1 cellular context compared by ENCODE assay signal in genomic region chr18:3447895-3448844, GRCh38.
A peak's percentile ranks its signal among the peaks of the same experiment; 100 is the strongest.
TF ChIP-seq lines count a peak whose summit lies in the region.

No MANE protein-coding gene starts in this region.

TF ChIP-seq in HepG2, 621 proteins besides CTCF, POLR2A, EP300 and RAD21 (continued from another document and continues in another):
- TF ChIP-seq, protein P1, sequence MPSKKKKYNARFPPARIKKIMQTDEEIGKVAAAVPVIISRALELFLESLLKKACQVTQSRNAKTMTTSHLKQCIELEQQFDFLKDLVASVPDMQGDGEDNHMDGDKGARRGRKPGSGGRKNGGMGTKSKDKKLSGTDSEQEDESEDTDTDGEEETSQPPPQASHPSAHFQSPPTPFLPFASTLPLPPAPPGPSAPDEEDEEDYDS (CRISPR knock-in tag; IDR thresholded peaks at IDR 0.05) = peak; percentile 85
- TF ChIP-seq, protein P2, sequence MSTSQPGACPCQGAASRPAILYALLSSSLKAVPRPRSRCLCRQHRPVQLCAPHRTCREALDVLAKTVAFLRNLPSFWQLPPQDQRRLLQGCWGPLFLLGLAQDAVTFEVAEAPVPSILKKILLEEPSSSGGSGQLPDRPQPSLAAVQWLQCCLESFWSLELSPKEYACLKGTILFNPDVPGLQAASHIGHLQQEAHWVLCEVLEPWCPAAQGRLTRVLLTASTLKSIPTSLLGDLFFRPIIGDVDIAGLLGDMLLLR (CRISPR knock-in tag; IDR thresholded peaks at IDR 0.05) = peak; percentile 49; the same call in 1 of the 2 replicates
- TF ChIP-seq KAT7 (CRISPR knock-in tag; IDR thresholded peaks at IDR 0.05; ENCODE audit: borderline replicate concordance) = no peak; the same call in 1 of the 2 replicates
- TF ChIP-seq ZNF337 (CRISPR knock-in tag; IDR thresholded peaks at IDR 0.05; ENCODE audit: borderline replicate concordance, low read depth) = 0 out of 2 replicates have a peak, but pooled peaks have one; percentile 40
- TF ChIP-seq MXD4 (CRISPR knock-in tag; IDR thresholded peaks at IDR 0.05) = peak; percentile 87
- TF ChIP-seq STAG1 (CRISPR knock-in tag; IDR thresholded peaks at IDR 0.05) = peak; percentile 12; the same call in 1 of the 2 replicates
- TF ChIP-seq ZNF557 (CRISPR knock-in tag; IDR thresholded peaks at IDR 0.05) = 0 out of 2 replicates have a peak, but pooled peaks have one; percentile 66
- TF ChIP-seq HMGXB4 (CRISPR knock-in tag; IDR thresholded peaks at IDR 0.05; ENCODE audit: borderline replicate concordance in 1 of 2, low read depth in 1 of 2) = peak; percentile 57 to 70; a peak in 3 of 4 replicates
- TF ChIP-seq MYPOP (CRISPR knock-in tag; IDR thresholded peaks at IDR 0.05) = peak; percentile 79; the same call in 1 of the 2 replicates
- TF ChIP-seq E2F2 (CRISPR knock-in tag; IDR thresholded peaks at IDR 0.05; ENCODE audit: borderline replicate concordance) = no peak; the same call in 1 of the 2 replicates
- peak; percentile 88 for TF ChIP-seq SKI (IDR thresholded peaks at IDR 0.05; ENCODE audit: partially characterized antibody)
- peak; percentile 63; the same call in 1 of the 2 replicates for TF ChIP-seq ZNF275 (CRISPR knock-in tag; IDR thresholded peaks at IDR 0.05; ENCODE audit: borderline replicate concordance)
- peak; percentile 94 for TF ChIP-seq HNRNPLL (IDR thresholded peaks at IDR 0.05; ENCODE audit: low read depth, low read length, poor library complexity, severe bottlenecking)
- peak; percentile 58; the same call in 1 of the 2 replicates for TF ChIP-seq RFX1 (IDR thresholded peaks at IDR 0.05)
- TF ChIP-seq RNF219 (CRISPR knock-in tag; IDR thresholded peaks at IDR 0.05) = 0 out of 2 replicates have a peak, but pooled peaks have one; percentile 46
- TF ChIP-seq HOXA5 (CRISPR knock-in tag; IDR thresholded peaks at IDR 0.05) = peak; percentile 94
- 0 out of 2 replicates have a peak, but pooled peaks have one; percentile 53 for TF ChIP-seq ZNF768 (CRISPR knock-in tag; IDR thresholded peaks at IDR 0.05)
- TF ChIP-seq, protein P3, sequence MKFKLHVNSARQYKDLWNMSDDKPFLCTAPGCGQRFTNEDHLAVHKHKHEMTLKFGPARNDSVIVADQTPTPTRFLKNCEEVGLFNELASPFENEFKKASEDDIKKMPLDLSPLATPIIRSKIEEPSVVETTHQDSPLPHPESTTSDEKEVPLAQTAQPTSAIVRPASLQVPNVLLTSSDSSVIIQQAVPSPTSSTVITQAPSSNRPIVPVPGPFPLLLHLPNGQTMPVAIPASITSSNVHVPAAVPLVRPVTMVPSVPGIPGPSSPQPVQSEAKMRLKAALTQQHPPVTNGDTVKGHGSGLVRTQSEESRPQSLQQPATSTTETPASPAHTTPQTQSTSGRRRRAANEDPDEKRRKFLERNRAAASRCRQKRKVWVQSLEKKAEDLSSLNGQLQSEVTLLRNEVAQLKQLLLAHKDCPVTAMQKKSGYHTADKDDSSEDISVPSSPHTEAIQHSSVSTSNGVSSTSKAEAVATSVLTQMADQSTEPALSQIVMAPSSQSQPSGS (CRISPR knock-in tag; IDR thresholded peaks at IDR 0.05) = peak; percentile 53; the same call in 1 of the 2 replicates
- 0 out of 2 replicates have a peak, but pooled peaks have one; percentile 71 for TF ChIP-seq ZNF20 (CRISPR knock-in tag; IDR thresholded peaks at IDR 0.05)
- TF ChIP-seq FOXK1 (CRISPR knock-in tag; IDR thresholded peaks at IDR 0.05; ENCODE audit: borderline replicate concordance, low read depth) = peak; percentile 60; the same call in 1 of the 2 replicates
- TF ChIP-seq KLF12 (CRISPR knock-in tag; IDR thresholded peaks at IDR 0.05; ENCODE audit: borderline replicate concordance) = peak; percentile 67; the same call in 1 of the 2 replicates
- 0 out of 2 replicates have a peak, but pooled peaks have one; percentile 57 for TF ChIP-seq ZNF235 (CRISPR knock-in tag; IDR thresholded peaks at IDR 0.05; ENCODE audit: borderline replicate concordance)
- peak; percentile 65 for TF ChIP-seq FOXO1 (CRISPR knock-in tag; IDR thresholded peaks at IDR 0.05)
- peak; percentile 66 for TF ChIP-seq ZNF605 (CRISPR knock-in tag; IDR thresholded peaks at IDR 0.05)
- TF ChIP-seq NAIF1 (CRISPR knock-in tag; IDR thresholded peaks at IDR 0.05; ENCODE audit: borderline replicate concordance) = peak; percentile 36; the same call in 1 of the 2 replicates
- peak; percentile 65 for TF ChIP-seq ZFY (CRISPR knock-in tag; IDR thresholded peaks at IDR 0.05)
- TF ChIP-seq PHF21A (CRISPR knock-in tag; IDR thresholded peaks at IDR 0.05) = peak; percentile 95
- TF ChIP-seq CEBPG (CRISPR knock-in tag; IDR thresholded peaks at IDR 0.05) = 0 out of 2 replicates have a peak, but pooled peaks have one; percentile 53
- peak; percentile 71; the same call in 1 of the 2 replicates for TF ChIP-seq ZSCAN25 (CRISPR knock-in tag; IDR thresholded peaks at IDR 0.05)
- TF ChIP-seq, protein P4, sequence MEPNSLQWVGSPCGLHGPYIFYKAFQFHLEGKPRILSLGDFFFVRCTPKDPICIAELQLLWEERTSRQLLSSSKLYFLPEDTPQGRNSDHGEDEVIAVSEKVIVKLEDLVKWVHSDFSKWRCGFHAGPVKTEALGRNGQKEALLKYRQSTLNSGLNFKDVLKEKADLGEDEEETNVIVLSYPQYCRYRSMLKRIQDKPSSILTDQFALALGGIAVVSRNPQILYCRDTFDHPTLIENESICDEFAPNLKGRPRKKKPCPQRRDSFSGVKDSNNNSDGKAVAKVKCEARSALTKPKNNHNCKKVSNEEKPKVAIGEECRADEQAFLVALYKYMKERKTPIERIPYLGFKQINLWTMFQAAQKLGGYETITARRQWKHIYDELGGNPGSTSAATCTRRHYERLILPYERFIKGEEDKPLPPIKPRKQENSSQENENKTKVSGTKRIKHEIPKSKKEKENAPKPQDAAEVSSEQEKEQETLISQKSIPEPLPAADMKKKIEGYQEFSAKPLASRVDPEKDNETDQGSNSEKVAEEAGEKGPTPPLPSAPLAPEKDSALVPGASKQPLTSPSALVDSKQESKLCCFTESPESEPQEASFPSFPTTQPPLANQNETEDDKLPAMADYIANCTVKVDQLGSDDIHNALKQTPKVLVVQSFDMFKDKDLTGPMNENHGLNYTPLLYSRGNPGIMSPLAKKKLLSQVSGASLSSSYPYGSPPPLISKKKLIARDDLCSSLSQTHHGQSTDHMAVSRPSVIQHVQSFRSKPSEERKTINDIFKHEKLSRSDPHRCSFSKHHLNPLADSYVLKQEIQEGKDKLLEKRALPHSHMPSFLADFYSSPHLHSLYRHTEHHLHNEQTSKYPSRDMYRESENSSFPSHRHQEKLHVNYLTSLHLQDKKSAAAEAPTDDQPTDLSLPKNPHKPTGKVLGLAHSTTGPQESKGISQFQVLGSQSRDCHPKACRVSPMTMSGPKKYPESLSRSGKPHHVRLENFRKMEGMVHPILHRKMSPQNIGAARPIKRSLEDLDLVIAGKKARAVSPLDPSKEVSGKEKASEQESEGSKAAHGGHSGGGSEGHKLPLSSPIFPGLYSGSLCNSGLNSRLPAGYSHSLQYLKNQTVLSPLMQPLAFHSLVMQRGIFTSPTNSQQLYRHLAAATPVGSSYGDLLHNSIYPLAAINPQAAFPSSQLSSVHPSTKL (CRISPR knock-in tag; IDR thresholded peaks at IDR 0.05) = peak; percentile 87
- TF ChIP-seq PPARG (CRISPR knock-in tag; conservative IDR thresholded peaks at IDR 0.05) = peak; percentile 35; the same call in 1 of the 2 replicates
- TF ChIP-seq ETV6 (CRISPR knock-in tag; conservative IDR thresholded peaks at IDR 0.05) = no peak; the same call in 1 of the 2 replicates
- peak; percentile 93 for TF ChIP-seq BCL6 (CRISPR knock-in tag; IDR thresholded peaks at IDR 0.05)
- no peak for TF ChIP-seq GTF2F1 (IDR thresholded peaks at IDR 0.05; ENCODE audit: low read length)
- peak; percentile 38 for TF ChIP-seq ZNF770 (CRISPR knock-in tag; IDR thresholded peaks at IDR 0.05)
- peak; percentile 68 for TF ChIP-seq ZNF781 (CRISPR knock-in tag; IDR thresholded peaks at IDR 0.05; ENCODE audit: borderline replicate concordance, not compliant biosample characterization)
- TF ChIP-seq POGZ (CRISPR knock-in tag; IDR thresholded peaks at IDR 0.05) = peak; percentile 94
- peak; percentile 85 for TF ChIP-seq ELF3 (CRISPR knock-in tag; IDR thresholded peaks at IDR 0.05)
- TF ChIP-seq ZNF343 (CRISPR knock-in tag; IDR thresholded peaks at IDR 0.05) = peak; percentile 24; the same call in 1 of the 2 replicates
- TF ChIP-seq, protein P5, sequence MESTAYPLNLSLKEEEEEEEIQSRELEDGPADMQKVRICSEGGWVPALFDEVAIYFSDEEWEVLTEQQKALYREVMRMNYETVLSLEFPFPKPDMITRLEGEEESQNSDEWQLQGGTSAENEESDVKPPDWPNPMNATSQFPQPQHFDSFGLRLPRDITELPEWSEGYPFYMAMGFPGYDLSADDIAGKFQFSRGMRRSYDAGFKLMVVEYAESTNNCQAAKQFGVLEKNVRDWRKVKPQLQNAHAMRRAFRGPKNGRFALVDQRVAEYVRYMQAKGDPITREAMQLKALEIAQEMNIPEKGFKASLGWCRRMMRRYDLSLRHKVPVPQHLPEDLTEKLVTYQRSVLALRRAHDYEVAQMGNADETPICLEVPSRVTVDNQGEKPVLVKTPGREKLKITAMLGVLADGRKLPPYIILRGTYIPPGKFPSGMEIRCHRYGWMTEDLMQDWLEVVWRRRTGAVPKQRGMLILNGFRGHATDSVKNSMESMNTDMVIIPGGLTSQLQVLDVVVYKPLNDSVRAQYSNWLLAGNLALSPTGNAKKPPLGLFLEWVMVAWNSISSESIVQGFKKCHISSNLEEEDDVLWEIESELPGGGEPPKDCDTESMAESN (CRISPR knock-in tag; conservative IDR thresholded peaks at IDR 0.05) = 0 out of 2 replicates have a peak, but pooled peaks have one; percentile 60
- 0 out of 2 replicates have a peak, but pooled peaks have one; percentile 66 for TF ChIP-seq BRCA1 (CRISPR knock-in tag; IDR thresholded peaks at IDR 0.05)
- TF ChIP-seq HIVEP1 (CRISPR knock-in tag; IDR thresholded peaks at IDR 0.05) = peak; percentile 66; the same call in 1 of the 2 replicates
- peak; percentile 66 for TF ChIP-seq POLR2AphosphoS5 (IDR thresholded peaks at IDR 0.05; ENCODE audit: low read depth, low read length)
- TF ChIP-seq NKX3-1 (CRISPR knock-in tag; IDR thresholded peaks at IDR 0.05) = 0 out of 2 replicates have a peak, but pooled peaks have one; percentile 74
